In genomic region chrX:41337140-41337539, GRCh38 we compare ENCODE assay signal across 2 cellular contexts.
TF ChIP-seq lines count a peak whose summit lies in the region.

No MANE protein-coding gene starts in this region.

TF ChIP-seq in SK-N-SH, 30 proteins besides CTCF, POLR2A, EP300 and RAD21 (continued from another document):
- TF ChIP-seq RCOR1 (IDR thresholded peaks at IDR 0.05; ENCODE audit: low read length): no peak
- TF ChIP-seq TEAD4 (IDR thresholded peaks at IDR 0.05; ENCODE audit: borderline replicate concordance, insufficient read depth): no peak
- TF ChIP-seq RFX5 (IDR thresholded peaks at IDR 0.05; ENCODE audit: low read length): no peak
- no peak for TF ChIP-seq IRF3 (IDR thresholded peaks at IDR 0.05; ENCODE audit: low read depth, low read length)
- TF ChIP-seq GATA2 (CRISPR knock-in tag; IDR thresholded peaks at IDR 0.05): no peak
- TF ChIP-seq PBX3 (IDR thresholded peaks at IDR 0.05): no peak
- no peak for TF ChIP-seq TCF12 (IDR thresholded peaks at IDR 0.05)
- no peak for TF ChIP-seq USF2 (IDR thresholded peaks at IDR 0.05; ENCODE audit: borderline replicate concordance, low read depth, low read length)
- TF ChIP-seq GABPA (IDR thresholded peaks at IDR 0.05; ENCODE audit: low read depth): no peak
- TF ChIP-seq REST (IDR thresholded peaks at IDR 0.05; ENCODE audit: low read depth, low read length): no peak
- TF ChIP-seq POLR2AphosphoS5 (IDR thresholded peaks at IDR 0.05; ENCODE audit: low read depth, low read length): no peak
- TF ChIP-seq SMC3 (IDR thresholded peaks at IDR 0.05; ENCODE audit: low read depth, low read length): no peak

TF ChIP-seq in SK-N-SH treated with all-trans-retinoic acid at 6 μM for 48 hours, 23 proteins besides CTCF, POLR2A, EP300 and RAD21 (continued from another document):
- no peak for TF ChIP-seq CSRNP3 (CRISPR knock-in tag; IDR thresholded peaks at IDR 0.05)
- no peak for TF ChIP-seq ISL1 (CRISPR knock-in tag; IDR thresholded peaks at IDR 0.05)
- TF ChIP-seq POU6F1 (CRISPR knock-in tag; IDR thresholded peaks at IDR 0.05; ENCODE audit: borderline replicate concordance, low read depth): no peak
- no peak for TF ChIP-seq TOX (CRISPR knock-in tag; IDR thresholded peaks at IDR 0.05; ENCODE audit: borderline replicate concordance)
- no peak for TF ChIP-seq BACH2 (CRISPR knock-in tag; IDR thresholded peaks at IDR 0.05; ENCODE audit: borderline replicate concordance)
- TF ChIP-seq PATZ1 (CRISPR knock-in tag; IDR thresholded peaks at IDR 0.05; ENCODE audit: borderline replicate concordance): no peak
- TF ChIP-seq ZNF565 (CRISPR knock-in tag; conservative IDR thresholded peaks at IDR 0.05; ENCODE audit: low read depth): no peak
